Comparison of ENCODE assay signal across 1 cellular context in the genomic region with DNA sequence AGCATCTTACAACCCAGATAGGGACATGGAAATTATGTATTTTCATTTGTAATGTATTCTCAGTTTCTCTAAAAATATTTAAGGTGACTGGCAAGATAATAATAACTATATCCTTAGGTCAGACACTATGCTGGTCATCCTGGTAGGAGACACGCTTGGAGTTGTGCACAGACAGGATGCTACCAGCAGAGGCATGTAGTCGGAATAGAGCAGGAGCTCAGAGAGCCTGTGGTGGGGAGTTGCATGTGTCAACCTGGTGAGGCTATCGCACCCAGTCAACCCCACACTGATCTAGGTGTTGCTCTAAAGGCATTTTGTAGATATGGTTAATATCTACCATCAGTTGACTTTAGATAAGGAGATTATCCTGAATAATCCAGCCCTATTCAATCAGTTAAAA.
TF ChIP-seq lines count a peak whose summit lies in the region.

No MANE protein-coding gene starts in this region.

TF ChIP-seq in GM23338, 12 proteins besides CTCF, POLR2A, EP300 and RAD21 (continued from another document):
- TF ChIP-seq, protein P1, sequence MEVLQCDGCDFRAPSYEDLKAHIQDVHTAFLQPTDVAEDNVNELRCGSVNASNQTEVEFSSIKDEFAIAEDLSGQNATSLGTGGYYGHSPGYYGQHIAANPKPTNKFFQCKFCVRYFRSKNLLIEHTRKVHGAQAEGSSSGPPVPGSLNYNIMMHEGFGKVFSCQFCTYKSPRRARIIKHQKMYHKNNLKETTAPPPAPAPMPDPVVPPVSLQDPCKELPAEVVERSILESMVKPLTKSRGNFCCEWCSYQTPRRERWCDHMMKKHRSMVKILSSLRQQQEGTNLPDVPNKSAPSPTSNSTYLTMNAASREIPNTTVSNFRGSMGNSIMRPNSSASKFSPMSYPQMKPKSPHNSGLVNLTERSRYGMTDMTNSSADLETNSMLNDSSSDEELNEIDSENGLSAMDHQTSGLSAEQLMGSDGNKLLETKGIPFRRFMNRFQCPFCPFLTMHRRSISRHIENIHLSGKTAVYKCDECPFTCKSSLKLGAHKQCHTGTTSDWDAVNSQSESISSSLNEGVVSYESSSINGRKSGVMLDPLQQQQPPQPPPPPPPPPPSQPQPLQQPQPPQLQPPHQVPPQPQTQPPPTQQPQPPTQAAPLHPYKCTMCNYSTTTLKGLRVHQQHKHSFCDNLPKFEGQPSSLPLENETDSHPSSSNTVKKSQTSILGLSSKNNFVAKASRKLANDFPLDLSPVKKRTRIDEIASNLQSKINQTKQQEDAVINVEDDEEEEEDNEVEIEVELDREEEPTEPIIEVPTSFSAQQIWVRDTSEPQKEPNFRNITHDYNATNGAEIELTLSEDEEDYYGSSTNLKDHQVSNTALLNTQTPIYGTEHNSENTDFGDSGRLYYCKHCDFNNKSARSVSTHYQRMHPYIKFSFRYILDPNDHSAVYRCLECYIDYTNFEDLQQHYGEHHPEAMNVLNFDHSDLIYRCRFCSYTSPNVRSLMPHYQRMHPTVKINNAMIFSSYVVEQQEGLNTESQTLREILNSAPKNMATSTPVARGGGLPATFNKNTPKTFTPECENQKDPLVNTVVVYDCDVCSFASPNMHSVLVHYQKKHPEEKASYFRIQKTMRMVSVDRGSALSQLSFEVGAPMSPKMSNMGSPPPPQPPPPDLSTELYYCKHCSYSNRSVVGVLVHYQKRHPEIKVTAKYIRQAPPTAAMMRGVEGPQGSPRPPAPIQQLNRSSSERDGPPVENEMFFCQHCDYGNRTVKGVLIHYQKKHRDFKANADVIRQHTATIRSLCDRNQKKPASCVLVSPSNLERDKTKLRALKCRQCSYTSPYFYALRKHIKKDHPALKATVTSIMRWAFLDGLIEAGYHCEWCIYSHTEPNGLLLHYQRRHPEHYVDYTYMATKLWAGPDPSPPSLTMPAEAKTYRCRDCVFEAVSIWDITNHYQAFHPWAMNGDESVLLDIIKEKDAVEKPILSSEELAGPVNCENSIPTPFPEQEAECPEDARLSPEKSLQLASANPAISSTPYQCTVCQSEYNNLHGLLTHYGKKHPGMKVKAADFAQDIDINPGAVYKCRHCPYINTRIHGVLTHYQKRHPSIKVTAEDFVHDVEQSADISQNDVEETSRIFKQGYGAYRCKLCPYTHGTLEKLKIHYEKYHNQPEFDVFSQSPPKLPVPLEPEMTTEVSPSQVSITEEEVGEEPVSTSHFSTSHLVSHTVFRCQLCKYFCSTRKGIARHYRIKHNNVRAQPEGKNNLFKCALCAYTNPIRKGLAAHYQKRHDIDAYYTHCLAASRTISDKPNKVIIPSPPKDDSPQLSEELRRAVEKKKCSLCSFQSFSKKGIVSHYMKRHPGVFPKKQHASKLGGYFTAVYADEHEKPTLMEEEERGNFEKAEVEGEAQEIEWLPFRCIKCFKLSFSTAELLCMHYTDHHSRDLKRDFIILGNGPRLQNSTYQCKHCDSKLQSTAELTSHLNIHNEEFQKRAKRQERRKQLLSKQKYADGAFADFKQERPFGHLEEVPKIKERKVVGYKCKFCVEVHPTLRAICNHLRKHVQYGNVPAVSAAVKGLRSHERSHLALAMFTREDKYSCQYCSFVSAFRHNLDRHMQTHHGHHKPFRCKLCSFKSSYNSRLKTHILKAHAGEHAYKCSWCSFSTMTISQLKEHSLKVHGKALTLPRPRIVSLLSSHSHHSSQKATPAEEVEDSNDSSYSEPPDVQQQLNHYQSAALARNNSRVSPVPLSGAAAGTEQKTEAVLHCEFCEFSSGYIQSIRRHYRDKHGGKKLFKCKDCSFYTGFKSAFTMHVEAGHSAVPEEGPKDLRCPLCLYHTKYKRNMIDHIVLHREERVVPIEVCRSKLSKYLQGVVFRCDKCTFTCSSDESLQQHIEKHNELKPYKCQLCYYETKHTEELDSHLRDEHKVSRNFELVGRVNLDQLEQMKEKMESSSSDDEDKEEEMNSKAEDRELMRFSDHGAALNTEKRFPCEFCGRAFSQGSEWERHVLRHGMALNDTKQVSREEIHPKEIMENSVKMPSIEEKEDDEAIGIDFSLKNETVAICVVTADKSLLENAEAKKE (CRISPR knock-in tag; IDR thresholded peaks at IDR 0.05) = no peak
- TF ChIP-seq POLR2AphosphoS5 (IDR thresholded peaks at IDR 0.05; ENCODE audit: low read depth) = no peak
- TF ChIP-seq JUNB (IDR thresholded peaks at IDR 0.05; ENCODE audit: unreplicated experiment) = no peak
- no peak for TF ChIP-seq EZH2phosphoT487 (IDR thresholded peaks at IDR 0.05; ENCODE audit: unreplicated experiment)
- TF ChIP-seq EZH2 (IDR thresholded peaks at IDR 0.05; ENCODE audit: low read depth, unreplicated experiment) = no peak
- TF ChIP-seq ZNF331 (CRISPR knock-in tag; IDR thresholded peaks at IDR 0.05; ENCODE audit: low read depth) = no peak
- no peak for TF ChIP-seq NANOG (IDR thresholded peaks at IDR 0.05; ENCODE audit: borderline replicate concordance)
